ENCODE assay signal across 8 cellular contexts in genomic region chr7:5827755-5828154, GRCh38. TPM values are rescaled to one million over a fixed set of nuclear protein-coding genes. Genes with fewer than 3 reads are reported as not detected.
DNase-seq lines count a peak whose midpoint lies in the region; ATAC-seq, FAIRE-seq and TF ChIP-seq lines count a peak whose summit lies in the region.

No MANE protein-coding gene starts in this region.

- ATAC-seq in HG03521 (IDR thresholded peaks at IDR 0.05; ENCODE audit: unreplicated experiment) (no peak), GM19455 (IDR thresholded peaks at IDR 0.05; ENCODE audit: unreplicated experiment) (no peak)

- no peak for FAIRE-seq in GM19239 (lab: Jason Lieb, UNC)

- no peaks in the 10 kb centered on the region for H3K27me3 ChIP-seq in CD8-positive, alpha-beta memory T cell (ENCODE audit: insufficient read depth, low read length, poor library complexity, severe bottlenecking)

- DNase-seq in CD8-positive, alpha-beta memory T cell: peak; percentile 10 to 62 (median 33)
- DNase-seq in HK-2 (ENCODE audit: unreplicated experiment): peak; percentile 30
- peak; percentile 62 for DNase-seq in activated CD4-positive, alpha-beta T cell treated with anti-CD3 and anti-CD28 coated beads, Interleukin-2, amount 10 ng/mL, durations not matched to agents 7 days and 5 days
- DNase-seq in fibroblast of pulmonary artery (ENCODE audit: low read depth): peak; percentile 8
- peak in 4 of 6 experiments; percentile 15 to 36 (median 27) for DNase-seq in stimulated activated naive CD4-positive, alpha-beta T cell (lab: John Stamatoyannopoulos, UW)
- DNase-seq in GM19239 (ENCODE audit: insufficient read length, low spot score): no peak

- peaks cover 21 to 37% (median 31%) of the 10 kb centered on the region in 3 donors for H3K4me1 Mint-ChIP-seq in CD8-positive, alpha-beta memory T cell
- H3K4me1 Mint-ChIP-seq in activated CD4-positive, alpha-beta T cell treated with anti-CD3 and anti-CD28 coated beads, Interleukin-2, amount 10 ng/mL, durations not matched to agents 7 days and 5 days: peaks cover 26% of the 10 kb centered on the region

- H3K27ac Mint-ChIP-seq in CD8-positive, alpha-beta memory T cell: peak overlapping the region in 6 of 8 donors; percentile 15 to 82 (median 46)
- H3K27ac Mint-ChIP-seq in activated CD4-positive, alpha-beta T cell treated with anti-CD3 and anti-CD28 coated beads, Interleukin-2, amount 10 ng/mL, durations not matched to agents 7 days and 5 days: peak overlapping the region; percentile 50

- no peak overlapping the region for H3K27ac ChIP-seq in CD8-positive, alpha-beta memory T cell (ENCODE audit: low read depth, low read length)

- H3K9me3 ChIP-seq in CD8-positive, alpha-beta memory T cell (ENCODE audit: low read length): no peaks in the 10 kb centered on the region

- POLR2A ChIA-PET in CD8-positive, alpha-beta memory T cell (lab: Charles Lee): interaction anchor here (0.7 kb wide), 1 partner anchor 56 kb away, joined by 5 read pairs; no protein-coding TSS in a partner anchor
- POLR2A ChIA-PET in activated CD4-positive, alpha-beta T cell treated with anti-CD3 and anti-CD28 coated beads, Interleukin-2, amount 10 ng/mL, durations not matched to agents 7 days and 5 days (lab: Charles Lee): no interaction called here

- peaks cover 16% of the 10 kb centered on the region for H3K4me1 ChIP-seq in CD8-positive, alpha-beta memory T cell (ENCODE audit: insufficient read depth, low read length)

- no peaks in the 10 kb centered on the region for H3K36me3 ChIP-seq in CD8-positive, alpha-beta memory T cell (ENCODE audit: insufficient read depth, low read length)

- H3K27me3 Mint-ChIP-seq in CD8-positive, alpha-beta memory T cell: no peaks in the 10 kb centered on the region
- no peaks in the 10 kb centered on the region for H3K27me3 Mint-ChIP-seq in activated CD4-positive, alpha-beta T cell treated with anti-CD3 and anti-CD28 coated beads, Interleukin-2, amount 10 ng/mL, durations not matched to agents 7 days and 5 days

- CTCF ChIA-PET in CD8-positive, alpha-beta memory T cell (lab: Charles Lee): interaction anchor here (0.7 to 2.2 kb wide), 4 partner anchors 14 to 85 kb away, joined by 4 to 8 read pairs (median 6); partner anchors contain the start of gene RNF216
- CTCF ChIA-PET in activated CD4-positive, alpha-beta T cell treated with anti-CD3 and anti-CD28 coated beads, Interleukin-2, amount 10 ng/mL, durations not matched to agents 7 days and 5 days (lab: Charles Lee): interaction anchor here (0.6 to 2.0 kb wide), 4 partner anchors 10 to 522 kb away, joined by 3 to 9 read pairs (median 4); partner anchors contain the start of gene RNF216

- TF ChIP-seq CTCF in fibroblast of pulmonary artery (IDR thresholded peaks at IDR 0.05; ENCODE audit: low read length, missing control alignments): peak; percentile 52

- H3K9me3 Mint-ChIP-seq in CD8-positive, alpha-beta memory T cell: no peaks in the 10 kb centered on the region
- H3K9me3 Mint-ChIP-seq in activated CD4-positive, alpha-beta T cell treated with anti-CD3 and anti-CD28 coated beads, Interleukin-2, amount 10 ng/mL, durations not matched to agents 7 days and 5 days: no peaks in the 10 kb centered on the region

- peaks cover 0 to 24% (median 3%) of the 10 kb centered on the region in 3 donors for H3K36me3 Mint-ChIP-seq in CD8-positive, alpha-beta memory T cell
- H3K36me3 Mint-ChIP-seq in activated CD4-positive, alpha-beta T cell treated with anti-CD3 and anti-CD28 coated beads, Interleukin-2, amount 10 ng/mL, durations not matched to agents 7 days and 5 days (ENCODE audit: low read depth): peaks cover 7% of the 10 kb centered on the region

- peak overlapping the region in 1 of 7 donors; percentile 10 for H3K4me3 Mint-ChIP-seq in CD8-positive, alpha-beta memory T cell
- no peak overlapping the region for H3K4me3 Mint-ChIP-seq in activated CD4-positive, alpha-beta T cell treated with anti-CD3 and anti-CD28 coated beads, Interleukin-2, amount 10 ng/mL, durations not matched to agents 7 days and 5 days

- H3K4me3 ChIP-seq in CD8-positive, alpha-beta memory T cell (ENCODE audit: low read length): no peak overlapping the region
- H3K4me3 ChIP-seq in fibroblast of pulmonary artery (replicated peaks; ENCODE audit: low read depth, low read length): no peak overlapping the region

RNA-seq across cellular contexts. Expression of gene RNF216, which starts 46.3 kb away (rescaled TPM):
- 10 to 100 TPM; 43.4 to 44.3 TPM for total RNA-seq in CD8-positive, alpha-beta memory T cell
- 42.8 TPM for polyA plus RNA-seq in CD8-positive, alpha-beta memory T cell
- total RNA-seq in activated CD4-positive, alpha-beta T cell treated with anti-CD3 and anti-CD28 coated beads, Interleukin-2, amount 10 ng/mL, durations not matched to agents 7 days and 5 days: 10 to 100 TPM; 37.1 to 41.5 TPM

RNA-seq across cellular contexts. Expression of gene OCM, which starts 52.8 kb away (rescaled TPM):
- total RNA-seq in CD8-positive, alpha-beta memory T cell: under 1 TPM in 1 of 2 experiments, not detected in 1; 0.55 TPM
- polyA plus RNA-seq in CD8-positive, alpha-beta memory T cell: 0.61 TPM
- total RNA-seq in activated CD4-positive, alpha-beta T cell treated with anti-CD3 and anti-CD28 coated beads, Interleukin-2, amount 10 ng/mL, durations not matched to agents 7 days and 5 days: 1 to 10 TPM in 1 of 2 experiments, under 1 TPM in 1; 0.72 to 1.6 TPM
